1 cellular context compared by ENCODE assay signal in genomic region chr1:44213222-44214112, GRCh38.
A peak's percentile ranks its signal among the peaks of the same experiment; 100 is the strongest.
TF ChIP-seq lines count a peak whose summit lies in the region.

DMAP1 (plus strand) TSS chr1:44213471; CDS start chr1:44213754, 283 bp downstream.

TF ChIP-seq in K562, 482 proteins besides CTCF, POLR2A, EP300 and RAD21 (continued from another document and continues in another):
- TF ChIP-seq ZNF23 (CRISPR knock-in tag; IDR thresholded peaks at IDR 0.05) (0 out of 2 replicates have a peak, but pooled peaks have one; percentile 5), STAT6 (CRISPR knock-in tag; IDR thresholded peaks at IDR 0.05) (no peak), FOXJ3 (CRISPR knock-in tag; IDR thresholded peaks at IDR 0.05) (no peak), ZNF79 (CRISPR knock-in tag; IDR thresholded peaks at IDR 0.05; ENCODE audit: low read depth) (no peak), TGIF2 (CRISPR knock-in tag; IDR thresholded peaks at IDR 0.05) (no peak), ZNF778 (CRISPR knock-in tag; IDR thresholded peaks at IDR 0.05) (no peak), PPARD (CRISPR knock-in tag; IDR thresholded peaks at IDR 0.05) (no peak), ZNF354B (CRISPR knock-in tag; IDR thresholded peaks at IDR 0.05) (peak; percentile 70; the same call in 1 of the 2 replicates), ZNF583 (CRISPR knock-in tag; IDR thresholded peaks at IDR 0.05) (peak; percentile 63; the same call in 1 of the 2 replicates), TFAM (CRISPR knock-in tag; conservative IDR thresholded peaks at IDR 0.05) (no peak), SOX6 (IDR thresholded peaks at IDR 0.05) (peak; percentile 67), BCOR (IDR thresholded peaks at IDR 0.05) (peak; percentile 60; the same call in 1 of the 2 replicates), RBBP5 (IDR thresholded peaks at IDR 0.05; ENCODE audit: borderline replicate concordance, insufficient read depth, low read length, poor library complexity, severe bottlenecking) (peak; percentile 100), ATF3 (IDR thresholded peaks at IDR 0.05) (peak; percentile 15), ATF3 (CRISPR knock-in tag; conservative IDR thresholded peaks at IDR 0.05) (0 out of 2 replicates have a peak, but pooled peaks have one; percentile 67), NR1H2 (CRISPR knock-in tag; IDR thresholded peaks at IDR 0.05) (peak; percentile 51; the same call in 1 of the 2 replicates), NFIX (CRISPR knock-in tag; IDR thresholded peaks at IDR 0.05; ENCODE audit: low read depth) (no peak), IRF9 (tag; IDR thresholded peaks at IDR 0.05) (no peak), TARDBP (IDR thresholded peaks at IDR 0.05) (peak; percentile 85; the same call in 1 of the 2 replicates), ZBED1 (IDR thresholded peaks at IDR 0.05) (peak; percentile 90), THRB (CRISPR knock-in tag; conservative IDR thresholded peaks at IDR 0.05) (peak; percentile 69; the same call in 1 of the 2 replicates), ZNF274 (IDR thresholded peaks at IDR 0.05; ENCODE audit: borderline replicate concordance, low read depth, low read length) (no peak), ELF2 (CRISPR knock-in tag; IDR thresholded peaks at IDR 0.05) (peak; percentile 89), MYBL2 (IDR thresholded peaks at IDR 0.05; ENCODE audit: low read depth) (no peak), MYBL2 (CRISPR knock-in tag; IDR thresholded peaks at IDR 0.05; ENCODE audit: borderline replicate concordance) (no peak), GABPA (tag; conservative IDR thresholded peaks at IDR 0.05; ENCODE audit: low read depth) (peak; percentile 100), TAF1 (IDR thresholded peaks at IDR 0.05; ENCODE audit: control insufficient read depth, extremely low read depth, insufficient read depth, low read length, severe bottlenecking) (peak; percentile 75), ZNF143 (CRISPR knock-in tag; IDR thresholded peaks at IDR 0.05) (no peak), TCFL5 (CRISPR knock-in tag; conservative IDR thresholded peaks at IDR 0.05) (0 out of 2 replicates have a peak, but pooled peaks have one; percentile 11), MIER1 (IDR thresholded peaks at IDR 0.05; ENCODE audit: low read depth) (no peak; the same call in 1 of the 2 replicates), CHD4 (IDR thresholded peaks at IDR 0.05; ENCODE audit: insufficient read depth, insufficient replicate concordance, low read depth, low read length, poor library complexity, severe bottlenecking) (no peak), PCBP1 (IDR thresholded peaks at IDR 0.05; ENCODE audit: low read depth, low read length, poor library complexity, severe bottlenecking) (no peak), SMARCE1 (IDR thresholded peaks at IDR 0.05) (no peak), FOXP1 (CRISPR knock-in tag; IDR thresholded peaks at IDR 0.05) (0 out of 2 replicates have a peak, but pooled peaks have one; percentile 75), ZNF592 (IDR thresholded peaks at IDR 0.05) (peak; percentile 49; the same call in 1 of the 2 replicates), COPS2 (conservative IDR thresholded peaks at IDR 0.05) (no peak), TOE1 (IDR thresholded peaks at IDR 0.05; ENCODE audit: borderline replicate concordance) (peak; percentile 94), TOE1 (CRISPR knock-in tag; IDR thresholded peaks at IDR 0.05; ENCODE audit: borderline replicate concordance, low read depth) (no peak), STAG1 (CRISPR knock-in tag; IDR thresholded peaks at IDR 0.05; ENCODE audit: borderline replicate concordance) (no peak), ZNF217 (CRISPR knock-in tag; IDR thresholded peaks at IDR 0.05) (no peak), ZBTB8A (IDR thresholded peaks at IDR 0.05; ENCODE audit: partially characterized antibody) (no peak), PTBP1 (IDR thresholded peaks at IDR 0.05; ENCODE audit: low read depth, low read length) (peak; percentile 67; the same call in 1 of the 2 replicates), SAP30 (IDR thresholded peaks at IDR 0.05; ENCODE audit: borderline replicate concordance, insufficient read depth, low read depth, low read length, poor library complexity, severe bottlenecking) (peak; percentile 53), RFX1 (IDR thresholded peaks at IDR 0.05) (no peak), FIP1L1 (IDR thresholded peaks at IDR 0.05; ENCODE audit: low read depth, low read length, poor library complexity, severe bottlenecking) (peak; percentile 86), ELK3 (CRISPR knock-in tag; IDR thresholded peaks at IDR 0.05) (no peak), CXXC5 (CRISPR knock-in tag; IDR thresholded peaks at IDR 0.05) (peak; percentile 95), SAFB2 (IDR thresholded peaks at IDR 0.05; ENCODE audit: borderline replicate concordance, low read depth, low read length, severe bottlenecking) (no peak), CGGBP1 (CRISPR knock-in tag; IDR thresholded peaks at IDR 0.05) (peak; percentile 95; the same call in 1 of the 2 replicates), SIN3A (IDR thresholded peaks at IDR 0.05; ENCODE audit: borderline replicate concordance in 2 of 2, control insufficient read depth in 1 of 2, low read depth in 2 of 2, low read length in 2 of 2) (peak; percentile 49 to 73; a peak in 1 of 4 replicates)
- TF ChIP-seq, protein P1, sequence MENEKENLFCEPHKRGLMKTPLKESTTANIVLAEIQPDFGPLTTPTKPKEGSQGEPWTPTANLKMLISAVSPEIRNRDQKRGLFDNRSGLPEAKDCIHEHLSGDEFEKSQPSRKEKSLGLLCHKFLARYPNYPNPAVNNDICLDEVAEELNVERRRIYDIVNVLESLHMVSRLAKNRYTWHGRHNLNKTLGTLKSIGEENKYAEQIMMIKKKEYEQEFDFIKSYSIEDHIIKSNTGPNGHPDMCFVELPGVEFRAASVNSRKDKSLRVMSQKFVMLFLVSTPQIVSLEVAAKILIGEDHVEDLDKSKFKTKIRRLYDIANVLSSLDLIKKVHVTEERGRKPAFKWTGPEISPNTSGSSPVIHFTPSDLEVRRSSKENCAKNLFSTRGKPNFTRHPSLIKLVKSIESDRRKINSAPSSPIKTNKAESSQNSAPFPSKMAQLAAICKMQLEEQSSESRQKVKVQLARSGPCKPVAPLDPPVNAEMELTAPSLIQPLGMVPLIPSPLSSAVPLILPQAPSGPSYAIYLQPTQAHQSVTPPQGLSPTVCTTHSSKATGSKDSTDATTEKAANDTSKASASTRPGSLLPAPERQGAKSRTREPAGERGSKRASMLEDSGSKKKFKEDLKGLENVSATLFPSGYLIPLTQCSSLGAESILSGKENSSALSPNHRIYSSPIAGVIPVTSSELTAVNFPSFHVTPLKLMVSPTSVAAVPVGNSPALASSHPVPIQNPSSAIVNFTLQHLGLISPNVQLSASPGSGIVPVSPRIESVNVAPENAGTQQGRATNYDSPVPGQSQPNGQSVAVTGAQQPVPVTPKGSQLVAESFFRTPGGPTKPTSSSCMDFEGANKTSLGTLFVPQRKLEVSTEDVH (IDR thresholded peaks at IDR 0.05; ENCODE audit: low read depth, partially characterized antibody), result peak; percentile 98
- TF ChIP-seq, protein P2, sequence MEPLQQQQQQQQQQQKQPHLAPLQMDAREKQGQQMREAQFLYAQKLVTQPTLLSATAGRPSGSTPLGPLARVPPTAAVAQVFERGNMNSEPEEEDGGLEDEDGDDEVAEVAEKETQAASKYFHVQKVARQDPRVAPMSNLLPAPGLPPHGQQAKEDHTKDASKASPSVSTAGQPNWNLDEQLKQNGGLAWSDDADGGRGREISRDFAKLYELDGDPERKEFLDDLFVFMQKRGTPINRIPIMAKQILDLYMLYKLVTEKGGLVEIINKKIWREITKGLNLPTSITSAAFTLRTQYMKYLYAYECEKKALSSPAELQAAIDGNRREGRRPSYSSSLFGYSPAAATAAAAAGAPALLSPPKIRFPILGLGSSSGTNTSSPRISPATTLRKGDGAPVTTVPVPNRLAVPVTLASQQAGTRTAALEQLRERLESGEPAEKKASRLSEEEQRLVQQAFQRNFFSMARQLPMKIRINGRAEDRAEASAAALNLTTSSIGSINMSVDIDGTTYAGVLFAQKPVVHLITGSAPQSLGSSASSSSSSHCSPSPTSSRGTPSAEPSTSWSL (CRISPR knock-in tag; IDR thresholded peaks at IDR 0.05; ENCODE audit: borderline replicate concordance), result no peak
